24 cellular contexts compared by ENCODE assay signal in genomic region chr1:153717330-153717729, GRCh38. TPM values are rescaled to one million over a fixed set of nuclear protein-coding genes. Genes with fewer than 3 reads are reported as not detected.
"Had no signal": no experiment of that assay in that cellular context is flagged by ENCODE, and none has a peak within 500 bp of the region (broad histone marks: within the 10 kb centered on the region; RNA-seq: fewer than 3 reads in every experiment).

No MANE protein-coding gene starts in this region.

- H3K4me3 Mint-ChIP-seq: dendritic cell treated with granulocyte-macrophage colony-stimulating factor and Interleukin-4, amounts not matched to agents 40 ng/mL and 50 ng/mL, for 4 days; endodermal cell; mesothelial cell of epicardium; naive B cell; natural killer cell treated with Interleukin-12 subunit alpha and Interleukin-12 subunit beta and Interleukin-15 and Interleukin-18, amount 100 ng/mL, for 72 hours; neural crest cell had no signal

- H3K36me3 Mint-ChIP-seq: mesothelial cell of epicardium; naive B cell; natural killer cell treated with Interleukin-12 subunit alpha and Interleukin-12 subunit beta and Interleukin-15 and Interleukin-18, amount 100 ng/mL, for 72 hours had no signal

- DNase-seq: colonic mucosa; effector CD8-positive, alpha-beta T cell; endodermal cell; foreskin keratinocyte; heart left ventricle; kidney; left cardiac atrium; left lung; mesenchymal stem cell; mucosa of descending colon; naive B cell; stimulated activated CD4-positive, alpha-beta T cell treated with anti-CD3 and anti-CD28 coated beads, Interleukin-12 subunit alpha, Interleukin-12 subunit beta, amount 100 ng/mL, for 4 hours; stimulated activated CD4-positive, alpha-beta T cell treated with anti-CD3 and anti-CD28 coated beads, Interleukin-1b, Interleukin-23, amount 100 ng/mL, for 48 hours; stimulated activated CD4-positive, alpha-beta T cell treated with anti-CD3 and anti-CD28 coated beads, Interleukin-4, amount 100 ng/mL, for 1 hour; stimulated activated CD8-positive, alpha-beta memory T cell treated with anti-CD3 and anti-CD28 coated beads, Interleukin-4, amount 100 ng/mL, for 48 hours; stimulated activated naive CD4-positive, alpha-beta T cell treated with Interleukin-2 at 50 U/mL for 16 hours; upper lobe of left lung had no signal

- H3K27ac Mint-ChIP-seq: dendritic cell treated with granulocyte-macrophage colony-stimulating factor and Interleukin-4, amounts not matched to agents 40 ng/mL and 50 ng/mL, for 4 days; endodermal cell; mesothelial cell of epicardium; natural killer cell treated with Interleukin-12 subunit alpha and Interleukin-12 subunit beta and Interleukin-15 and Interleukin-18, amount 100 ng/mL, for 72 hours had no signal

- H3K9me3 Mint-ChIP-seq: dendritic cell treated with granulocyte-macrophage colony-stimulating factor and Interleukin-4, amounts not matched to agents 40 ng/mL and 50 ng/mL, for 4 days; endodermal cell; mesothelial cell of epicardium; naive B cell; natural killer cell treated with Interleukin-12 subunit alpha and Interleukin-12 subunit beta and Interleukin-15 and Interleukin-18, amount 100 ng/mL, for 72 hours; neural crest cell had no signal

- H3K4me1 Mint-ChIP-seq: endodermal cell, mesothelial cell of epicardium, naive B cell, neural crest cell had no signal

- ATAC-seq: esophagus mucosa, foreskin keratinocyte, gastroesophageal sphincter, heart left ventricle, left cardiac atrium, left lung, mucosa of descending colon, sciatic nerve had no signal

RNA-seq across cellular contexts. Expression of gene NPR1, which starts 38.8 kb away (rescaled TPM):
- total RNA-seq: foreskin keratinocyte; natural killer cell treated with Interleukin-12 subunit alpha and Interleukin-12 subunit beta and Interleukin-15 and Interleukin-18, amount 100 ng/mL, for 72 hours had no signal
